ENCODE assay signal across 26 cellular contexts in the genomic region with DNA sequence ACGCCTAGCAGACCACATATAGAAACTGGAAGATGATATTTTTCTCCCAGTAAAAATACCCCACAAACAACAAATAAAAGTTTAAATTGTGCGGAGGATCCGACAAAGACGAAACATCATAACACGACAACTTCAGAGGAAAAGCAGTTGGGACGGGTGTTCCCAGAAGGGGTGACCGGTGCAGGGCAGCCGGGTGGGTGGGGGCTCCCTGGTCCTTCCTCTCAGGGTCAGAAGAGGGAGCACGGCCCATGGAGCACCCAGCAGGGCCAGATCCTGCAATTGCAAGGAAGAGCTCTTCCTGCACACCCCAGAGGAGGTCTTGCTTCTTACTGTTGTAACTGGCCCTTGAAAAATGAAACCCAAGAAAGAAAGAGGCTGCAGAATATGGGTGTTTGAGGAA.
"Had no signal": no experiment of that assay in that cellular context is flagged by ENCODE, and none has a peak within 500 bp of the region (broad histone marks: within the 10 kb centered on the region; RNA-seq: fewer than 3 reads in every experiment).

No MANE protein-coding gene starts in this region.

- H3K27me3 ChIP-seq: foreskin keratinocyte had no signal

- H3K9me3 Mint-ChIP-seq: activated CD4-positive, alpha-beta T cell treated with anti-CD3 and anti-CD28 coated beads, Interleukin-2, amount 10 ng/mL, durations not matched to agents 7 days and 5 days; activated CD8-positive, alpha-beta T cell treated with anti-CD3 and anti-CD28 coated beads for 36 hours; activated T-cell treated with anti-CD3 and anti-CD28 coated beads, Interleukin-2, amount 50 U/mL, for 72 hours; effector memory CD8-positive, alpha-beta T cell; WTC11 had no signal

- H3K27ac Mint-ChIP-seq: activated CD4-positive, alpha-beta T cell treated with anti-CD3 and anti-CD28 coated beads, Interleukin-2, amount 10 ng/mL, durations not matched to agents 7 days and 5 days; activated CD8-positive, alpha-beta T cell treated with anti-CD3 and anti-CD28 coated beads for 36 hours; activated naive CD8-positive, alpha-beta T cell; activated T-cell treated with anti-CD3 and anti-CD28 coated beads, Interleukin-2, amount 50 U/mL, for 72 hours; effector memory CD8-positive, alpha-beta T cell; T-helper 17 cell; WTC11 had no signal

- H3K4me1 Mint-ChIP-seq: activated CD4-positive, alpha-beta T cell treated with anti-CD3 and anti-CD28 coated beads, Interleukin-2, amount 10 ng/mL, durations not matched to agents 7 days and 5 days; T-helper 17 cell had no signal

- H3K27me3 Mint-ChIP-seq: activated CD4-positive, alpha-beta T cell treated with anti-CD3 and anti-CD28 coated beads, Interleukin-2, amount 10 ng/mL, durations not matched to agents 7 days and 5 days; activated naive CD8-positive, alpha-beta T cell had no signal

- H3K36me3 ChIP-seq: esophagus muscularis mucosa, gastrocnemius medialis, heart right ventricle had no signal

- H3K36me3 Mint-ChIP-seq: activated naive CD8-positive, alpha-beta T cell; WTC11 had no signal

- H3K4me1 ChIP-seq: esophagus muscularis mucosa, foreskin keratinocyte, gastrocnemius medialis, heart right ventricle had no signal

- H3K4me3 ChIP-seq: esophagus muscularis mucosa, gastrocnemius medialis, heart right ventricle had no signal

- H3K4me3 Mint-ChIP-seq: activated CD4-positive, alpha-beta T cell treated with anti-CD3 and anti-CD28 coated beads, Interleukin-2, amount 10 ng/mL, durations not matched to agents 7 days and 5 days; activated CD8-positive, alpha-beta T cell treated with anti-CD3 and anti-CD28 coated beads for 36 hours; activated naive CD8-positive, alpha-beta T cell; activated T-cell treated with anti-CD3 and anti-CD28 coated beads, Interleukin-2, amount 50 U/mL, for 72 hours; effector memory CD8-positive, alpha-beta T cell; T-helper 17 cell; WTC11 had no signal

- H3K27ac ChIP-seq: esophagus muscularis mucosa, foreskin keratinocyte, gastrocnemius medialis, heart right ventricle had no signal

- DNase-seq: activated CD4-positive, alpha-beta T cell treated with anti-CD3 and anti-CD28 coated beads for 1 hour; activated CD4-positive, alpha-beta T cell treated with anti-CD3 and anti-CD28 coated beads for 4 hours; activated CD4-positive, alpha-beta T cell treated with anti-CD3 and anti-CD28 coated beads, Interleukin-2, amount 10 ng/mL, durations not matched to agents 7 days and 5 days; activated CD4-positive, alpha-beta T cell treated with anti-CD3 and anti-CD28 coated beads, Interleukin-2, amount 50 U/mL, for 48 hours; activated CD8-positive, alpha-beta memory T cell treated with anti-CD3 and anti-CD28 coated beads for 24 hours; activated CD8-positive, alpha-beta T cell treated with anti-CD3 and anti-CD28 coated beads for 36 hours; activated gamma-delta T cell treated with Interleukin-2 at 50 U/mL for 16 hours; activated naive CD4-positive, alpha-beta T cell treated with anti-CD3 and anti-CD28 coated beads, Interleukin-2, amount 50 U/mL, for 16 hours; activated naive CD4-positive, alpha-beta T cell treated with Interleukin-2 at 50 U/mL for 16 hours; activated T-cell treated with anti-CD3 and anti-CD28 coated beads, Interleukin-2, amount 50 U/mL, for 1 hour; activated T-cell treated with anti-CD3 and anti-CD28 coated beads, Interleukin-2, amount 50 U/mL, for 72 hours; amniotic stem cell; cortex of kidney; dermis blood vessel endothelial cell; effector CD4-positive, alpha-beta T cell; effector memory CD8-positive, alpha-beta T cell; erythroblast; foreskin keratinocyte; gastrocnemius medialis; glutamatergic neuron; heart right ventricle; T-helper 1 cell; T-helper 17 cell had no signal

- H3K9me3 ChIP-seq: esophagus muscularis mucosa, gastrocnemius medialis, heart right ventricle had no signal

- ATAC-seq: activated CD8-positive, alpha-beta T cell treated with anti-CD3 and anti-CD28 coated beads for 36 hours; activated T-cell treated with anti-CD3 and anti-CD28 coated beads, Interleukin-2, amount 50 U/mL, for 72 hours; effector memory CD8-positive, alpha-beta T cell; foreskin keratinocyte; gastrocnemius medialis; heart right ventricle; T-helper 17 cell; WTC11 had no signal
